ENCODE assay signal across 7 cellular contexts in genomic region chr10:116787893-116788665, GRCh38. TPM values are rescaled to one million over a fixed set of nuclear protein-coding genes. Genes with fewer than 3 reads are reported as not detected.
A peak's percentile ranks its signal among the peaks of the same experiment; 100 is the strongest.
DNase-seq lines count a peak whose midpoint lies in the region; ATAC-seq and TF ChIP-seq lines count a peak whose summit lies in the region.

No MANE protein-coding gene starts in this region.

- CTCF ChIA-PET in mammary epithelial cell (lab: Charles Lee; ENCODE audit: low non-redundant PET): interaction anchor here (0.7 to 1.1 kb wide), 5 partner anchors 106 to 1021 kb away, joined by 3 to 9 read pairs (median 3); no protein-coding TSS in a partner anchor

- in situ Hi-C loops in GM13977 (cut with MboI; ENCODE audit: low pct_unique_long_range_greater_than_20kb, low sequenced_read_pairs, unreplicated experiment): no loop called here
- in situ Hi-C loops in mammary epithelial cell (cut with MboI; ENCODE audit: low sequenced_read_pairs in 2 of 2): no loop called here

- H3K79me2 ChIP-seq in mammary epithelial cell (ENCODE audit: insufficient read depth, low read length): no peaks in the 10 kb centered on the region

- peak; percentile 95 for TF ChIP-seq CTCF in GM13977 (IDR thresholded peaks at IDR 0.05; ENCODE audit: extremely low read depth, insufficient read depth, missing control alignments)
- TF ChIP-seq CTCF in WI38 (IDR thresholded peaks at IDR 0.05; ENCODE audit: low read depth, low read length): peak; percentile 98
- TF ChIP-seq CTCF in mammary epithelial cell (conservative IDR thresholded peaks at IDR 0.05 in 1 of 2, IDR thresholded peaks at IDR 0.05 in 1 of 2; ENCODE audit: extremely low read depth in 1 of 2, insufficient read depth in 1 of 2, low read depth in 1 of 2, low read length in 2 of 2): peak; percentile 91 to 97

- no peak overlapping the region for H3K9ac ChIP-seq in mammary epithelial cell (ENCODE audit: insufficient read depth, low read length)

- H4K20me1 ChIP-seq in mammary epithelial cell (ENCODE audit: insufficient read depth, low read length): no peaks in the 10 kb centered on the region

- no peaks in the 10 kb centered on the region for H3K36me3 ChIP-seq in mammary epithelial cell (ENCODE audit: insufficient read depth, low read length)

- H2AFZ ChIP-seq in mammary epithelial cell (ENCODE audit: low read depth, low read length): peak overlapping the region; percentile 69

- ATAC-seq in HG02642 (IDR thresholded peaks at IDR 0.05; ENCODE audit: poor library complexity, unreplicated experiment): peak; percentile 90

- no peak overlapping the region for H3K27ac ChIP-seq in mammary epithelial cell (ENCODE audit: insufficient read depth, low read depth, low read length)

- H3K27me3 ChIP-seq in mammary epithelial cell (ENCODE audit: insufficient read depth, low read length): no peaks in the 10 kb centered on the region

- intact Hi-C loops in mammary epithelial cell (cut with micrococcal nuclease): loop anchor here (1.0 kb wide), 3 partner anchors 106 to 277 kb away; no protein-coding TSS in a partner anchor

- dilution Hi-C loops in mammary epithelial cell (cut with HindIII; ENCODE audit: low sequenced_read_pairs): no loop called here

- H3K9me3 ChIP-seq in mammary epithelial cell (replicated peaks; ENCODE audit: insufficient read depth, low read length): no peaks in the 10 kb centered on the region

- peak overlapping the region; percentile 80 for H3K4me2 ChIP-seq in mammary epithelial cell (ENCODE audit: insufficient read depth, low read depth, low read length)

- H3K4me3 ChIP-seq in WI38 (ENCODE audit: low read depth, low read length) (peak overlapping the region; percentile 7), mammary epithelial cell (replicated peaks in 1 of 3; ENCODE audit: insufficient read depth in 1 of 3, low read depth in 2 of 3, low read length in 3 of 3) (peak overlapping the region in 2 of 3 experiments; percentile 15 to 28)

- peaks cover 8% of the 10 kb centered on the region for H3K4me1 ChIP-seq in mammary epithelial cell (ENCODE audit: insufficient read depth, low read length)

- no TSS peak for BruUV-seq in mammary epithelial cell (replicated peaks; lab: Mats Ljungman, UMichigan)

- WGBS in mammary epithelial cell (ENCODE audit: low coverage, missing lambda C conversion rate): 6% methylated on average over 29 of the region's 29 CpGs

- DNase-seq in GM13977 (ENCODE audit: low spot score) (peak; percentile 73), NCI-H1436 (lab: John Stamatoyannopoulos, UW) (peak; percentile 67), mammary epithelial cell (peak; percentile 23), iris pigment epithelial cell (ENCODE audit: low read depth) (peak; percentile 55)
- peak; percentile 44 to 53 for DNase-seq in stimulated activated CD4-positive, alpha-beta T cell treated with anti-CD3 and anti-CD28 coated beads, Interleukin-15, amount 100 ng/mL, for 1 hour (ENCODE audit: low read depth in 1 of 2, low spot score in 1 of 2)

RNA-seq across cellular contexts. Expression of gene HSPA12A, which starts 45.7 kb away (rescaled TPM):
- total RNA-seq in mammary epithelial cell: 10 to 100 TPM; 10.8 to 10.9 TPM
- polyA plus RNA-seq in mammary epithelial cell: 5.9 TPM
- polyA minus RNA-seq in mammary epithelial cell: 29.3 TPM

Comparison
In these comparisons a context has a peak if more than half of its experiments do, and no peak if none do; other contexts are left out.
1. DNase-seq: peak in every context shown above with its lines; median percentile 73 in GM13977; 67 in NCI-H1436; 55 in iris pigment epithelial cell; 48 in stimulated activated CD4-positive, alpha-beta T cell treated with anti-CD3 and anti-CD28 coated beads, Interleukin-15, amount 100 ng/mL, for 1 hour; 23 in mammary epithelial cell.